Comparison of ENCODE assay signal across 11 cellular contexts in the genomic region with DNA sequence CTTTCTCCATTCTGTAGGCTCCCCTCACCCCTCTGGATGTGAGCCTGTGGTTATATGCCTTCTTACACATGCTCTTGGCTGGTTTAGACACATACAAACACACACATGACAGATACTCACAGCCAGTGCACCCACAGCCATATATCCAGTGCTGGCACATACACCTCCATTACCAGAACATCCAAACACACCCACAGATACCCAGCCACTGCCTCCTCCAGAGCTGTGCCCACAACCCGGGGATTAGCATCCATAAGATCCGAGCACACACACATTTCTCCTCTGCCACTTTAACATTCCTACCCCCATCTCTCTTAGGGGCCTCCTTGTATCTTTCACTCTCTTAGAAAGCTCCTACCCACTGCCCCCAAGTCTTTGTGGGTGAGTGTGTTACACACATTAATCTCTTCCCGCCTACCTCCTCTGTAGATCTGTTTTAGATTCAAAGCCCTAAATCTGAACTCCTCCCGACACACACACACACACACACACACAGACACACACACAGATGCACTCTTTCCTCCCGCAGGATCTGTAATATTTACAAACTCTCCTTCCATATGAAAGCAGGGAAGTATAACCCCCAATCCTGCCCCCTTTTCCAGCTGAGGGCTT. TPM values are rescaled to one million over a fixed set of nuclear protein-coding genes. Genes with fewer than 3 reads are reported as not detected.
DNase-seq lines count a peak whose midpoint lies in the region; ATAC-seq and TF ChIP-seq lines count a peak whose summit lies in the region.
"Had no signal": no experiment of that assay in that cellular context is flagged by ENCODE, and none has a peak within 500 bp of the region (broad histone marks: within the 10 kb centered on the region; RNA-seq: fewer than 3 reads in every experiment).

No MANE protein-coding gene starts in this region.

- no peak for DNase-seq in activated naive CD4-positive, alpha-beta T cell treated with anti-CD3 and anti-CD28 coated beads for 36 hours
- no peak for DNase-seq in activated naive CD4-positive, alpha-beta T cell treated with anti-CD3 and anti-CD28 coated beads, Interleukin-2, amount 50 U/mL, for 16 hours
- DNase-seq in amniotic epithelial cell (ENCODE audit: low read depth) (peak; percentile 61), testis (no peak), AML-193 (lab: John Stamatoyannopoulos, UW) (no peak), Peyer's patch (no peak)
- DNase-seq: activated CD4-positive, CD25-positive, alpha-beta regulatory T cell had no signal

- H3K27ac ChIP-seq in mesodermal cell (ENCODE audit: low read depth, low read length, severe bottlenecking) = peak overlapping the region; percentile 64
- H3K27ac ChIP-seq in testis = peak overlapping the region; percentile 10 to 60
- peak overlapping the region in 1 of 4 donors; percentile 46 for H3K27ac ChIP-seq in Peyer's patch

- H3K4me1 ChIP-seq in mesodermal cell (ENCODE audit: control insufficient read depth, insufficient read depth, low read length, poor library complexity, severe bottlenecking) (peaks cover 52% of the 10 kb centered on the region), testis (peaks cover 58% of the 10 kb centered on the region), Peyer's patch (peaks cover 0 to 28% (median 6%) of the 10 kb centered on the region in 4 donors)

- TF ChIP-seq POLR2A in testis (IDR thresholded peaks at IDR 0.05) (no peak), Peyer's patch (IDR thresholded peaks at IDR 0.05) (no peak)

- no peaks in the 10 kb centered on the region for H3K27me3 ChIP-seq in testis
- no peaks in the 10 kb centered on the region for H3K27me3 ChIP-seq in Peyer's patch

- peaks cover 23% of the 10 kb centered on the region for H3K36me3 Mint-ChIP-seq in activated naive CD4-positive, alpha-beta T cell treated with anti-CD3 and anti-CD28 coated beads for 36 hours (ENCODE audit: low read depth)

- ATAC-seq in HG03521 (IDR thresholded peaks at IDR 0.05; ENCODE audit: unreplicated experiment) = no peak

- H3K9me3 ChIP-seq in mesodermal cell (ENCODE audit: control insufficient read depth, low read length) (no peaks in the 10 kb centered on the region), testis (no peaks in the 10 kb centered on the region), Peyer's patch (no peaks in the 10 kb centered on the region)

- 73 to 75% methylated on average over 3 to 4 of the region's 5 CpGs for WGBS in mesodermal cell (ENCODE audit: insufficient coverage in 2 of 2), 2 experiments
- 37 to 56% methylated on average over 5 of the region's 5 CpGs for WGBS in testis, 2 donors

- no peak for TF ChIP-seq CTCF in testis (IDR thresholded peaks at IDR 0.05)
- no peak for TF ChIP-seq CTCF in Peyer's patch (IDR thresholded peaks at IDR 0.05)

- intact Hi-C loops in activated naive CD4-positive, alpha-beta T cell treated with anti-CD3 and anti-CD28 coated beads for 36 hours (cut with micrococcal nuclease) = loop anchor here (5.0 kb wide), 1 partner anchor 287 kb away; no protein-coding TSS in a partner anchor
- intact Hi-C loops in testis (cut with DNase I; ENCODE audit: low total_unique reads) = no loop called here

- H3K4me3 ChIP-seq in mesodermal cell (ENCODE audit: extremely low read depth, insufficient read depth, low read length, poor library complexity, severe bottlenecking) = no peak overlapping the region
- H3K4me3 ChIP-seq in testis = no peak overlapping the region
- no peak overlapping the region for H3K4me3 ChIP-seq in Peyer's patch

- peaks cover 72% of the 10 kb centered on the region for H3K36me3 ChIP-seq in mesodermal cell (ENCODE audit: control insufficient read depth, insufficient read depth, low read length)
- no peaks in the 10 kb centered on the region for H3K36me3 ChIP-seq in testis (ENCODE audit: low read depth, missing control alignments)
- H3K36me3 ChIP-seq in Peyer's patch = peaks cover 0 to 39% (median 0%) of the 10 kb centered on the region in 3 donors

- no peaks in the 10 kb centered on the region for H3K9me3 Mint-ChIP-seq in activated naive CD4-positive, alpha-beta T cell treated with anti-CD3 and anti-CD28 coated beads for 36 hours

- no peak overlapping the region for H3K4me3 Mint-ChIP-seq in activated naive CD4-positive, alpha-beta T cell treated with anti-CD3 and anti-CD28 coated beads for 36 hours

- CTCF ChIA-PET in activated naive CD4-positive, alpha-beta T cell treated with anti-CD3 and anti-CD28 coated beads for 36 hours (lab: Charles Lee) = interaction anchor here (0.8 to 1.3 kb wide), 3 partner anchors 69 to 83 kb away, joined by 3 read pairs; no protein-coding TSS in a partner anchor

- peak overlapping the region; percentile 48 for H3K27ac Mint-ChIP-seq in activated naive CD4-positive, alpha-beta T cell treated with anti-CD3 and anti-CD28 coated beads for 36 hours

- H3K27me3 Mint-ChIP-seq in activated naive CD4-positive, alpha-beta T cell treated with anti-CD3 and anti-CD28 coated beads for 36 hours (ENCODE audit: low read depth) = no peaks in the 10 kb centered on the region

- peaks cover 49% of the 10 kb centered on the region for H3K4me1 Mint-ChIP-seq in activated naive CD4-positive, alpha-beta T cell treated with anti-CD3 and anti-CD28 coated beads for 36 hours (ENCODE audit: low read depth)

RNA-seq across cellular contexts. Expression of gene PEA15, which starts 4.0 kb away (rescaled TPM):
- 10 to 100 TPM; 34.3 to 42.0 TPM for total RNA-seq in activated naive CD4-positive, alpha-beta T cell treated with anti-CD3 and anti-CD28 coated beads for 36 hours
- polyA plus RNA-seq in mesodermal cell (2013, experiment 1 of 2) = 254 TPM
- polyA plus RNA-seq in mesodermal cell (2013, experiment 2 of 2) = 202 TPM
- total RNA-seq in testis (100 to 1,000 TPM; 168 to 229 TPM), Peyer's patch (10 to 100 TPM; 10.2 to 34.7 (median 17.3) TPM)
- 421 TPM for polyA plus RNA-seq in testis (ENCODE audit: insufficient read depth, low read depth, low replicate concordance)

RNA-seq across cellular contexts. Expression of gene CASQ1, which starts 18.8 kb away (rescaled TPM):
- total RNA-seq in activated naive CD4-positive, alpha-beta T cell treated with anti-CD3 and anti-CD28 coated beads for 36 hours = not detected
- polyA plus RNA-seq in mesodermal cell (2013, experiment 1 of 2) = 0.29 TPM
- polyA plus RNA-seq in mesodermal cell (2013, experiment 2 of 2) = 0.40 TPM
- total RNA-seq in testis = 1 to 10 TPM; 3.4 to 5.6 TPM
- 10.2 TPM for polyA plus RNA-seq in testis (ENCODE audit: insufficient read depth, low read depth, low replicate concordance)
- total RNA-seq in Peyer's patch = 1 to 10 TPM in 1 of 4 donors, not detected in 3; 2.6 TPM
- total RNA-seq: OCI-LY7 had no signal

RNA-seq across cellular contexts. Expression of gene DCAF8, which starts 53.2 kb away (rescaled TPM):
- total RNA-seq in activated naive CD4-positive, alpha-beta T cell treated with anti-CD3 and anti-CD28 coated beads for 36 hours = 100 to 1,000 TPM; 218 to 226 TPM
- 99.9 TPM for polyA plus RNA-seq in mesodermal cell (2013, experiment 1 of 2)
- polyA plus RNA-seq in mesodermal cell (2013, experiment 2 of 2) = 92.4 TPM
- total RNA-seq in testis (100 to 1,000 TPM; 233 to 240 TPM), Peyer's patch (100 to 1,000 TPM; 121 to 359 (median 202) TPM)
- polyA plus RNA-seq in testis (ENCODE audit: insufficient read depth, low read depth, low replicate concordance) = 127 TPM

RNA-seq across cellular contexts. Expression of gene ATP1A4, which starts 57.7 kb away (rescaled TPM):
- not detected for total RNA-seq in activated naive CD4-positive, alpha-beta T cell treated with anti-CD3 and anti-CD28 coated beads for 36 hours
- polyA plus RNA-seq in mesodermal cell (2013, experiment 1 of 2) = 0.52 TPM
- polyA plus RNA-seq in mesodermal cell (2013, experiment 2 of 2) = 0.20 TPM
- total RNA-seq in testis (10 to 100 TPM; 13.3 to 23.0 TPM), Peyer's patch (under 1 TPM in 1 of 4 donors, not detected in 3; 0.57 TPM)
- polyA plus RNA-seq in testis (ENCODE audit: insufficient read depth, low read depth, low replicate concordance) = 38.6 TPM
- total RNA-seq: OCI-LY7 had no signal
- polyA plus RNA-seq: BJ had no signal
